ENCODE assay signal across 8 cellular contexts in genomic region chr2:30666307-30666874, GRCh38.
DNase-seq lines count a peak whose midpoint lies in the region; ATAC-seq and TF ChIP-seq lines count a peak whose summit lies in the region.

No MANE protein-coding gene starts in this region.

- TF ChIP-seq CTCF in C4-2B (conservative IDR thresholded peaks at IDR 0.05) (no peak), tibial artery (IDR thresholded peaks at IDR 0.05) (no peak), spleen (IDR thresholded peaks at IDR 0.05 in 8 of 11, conservative IDR thresholded peaks at IDR 0.05 in 3 of 11) (no peak)

- H3K27ac ChIP-seq in C4-2B (peak overlapping the region; percentile 33), SK-N-MC (peak overlapping the region; percentile 65), tibial artery (peak overlapping the region; percentile 72 to 73), spleen (peak overlapping the region in 2 of 8 donors; percentile 17 to 24)

- H3K27me3 ChIP-seq in tibial artery (no peaks in the 10 kb centered on the region), spleen (replicated peaks in 1 of 7) (no peaks in the 10 kb centered on the region)

- H3K4me1 ChIP-seq in tibial artery (peaks cover 0 to 26% (median 5%) of the 10 kb centered on the region in 4 donors), spleen (no peaks in the 10 kb centered on the region)

- no peaks in the 10 kb centered on the region for H3K36me3 ChIP-seq in SK-N-MC (ENCODE audit: insufficient read depth, low read length)
- H3K36me3 ChIP-seq in tibial artery: no peaks in the 10 kb centered on the region
- H3K36me3 ChIP-seq in spleen: no peaks in the 10 kb centered on the region

- no peak overlapping the region for H3K9ac ChIP-seq in SK-N-MC (ENCODE audit: insufficient read length)

- WGBS in spleen, 5 donors: 54 to 68% (median 58%) methylated on average over 4 of the region's 4 CpGs

- H3K9me3 ChIP-seq in SK-N-MC (ENCODE audit: low read depth, low read length) (peaks cover 6% of the 10 kb centered on the region; the same call in 1 of the 2 replicates), tibial artery (peaks cover 0 to 11% (median 0%) of the 10 kb centered on the region in 3 donors), spleen (peaks cover 0 to 46% (median 23%) of the 10 kb centered on the region in 8 donors)

- ATAC-seq in HG03103 (IDR thresholded peaks at IDR 0.05; ENCODE audit: low read depth, unreplicated experiment) (peak; percentile 58), left cardiac atrium (peak; percentile 50 to 91)

- H3K4me3 ChIP-seq in SK-N-MC (no peak overlapping the region), tibial artery (no peak overlapping the region), spleen (no peak overlapping the region)

- intact Hi-C loops in left cardiac atrium (cut with DNase I): no loop called here
- intact Hi-C loops in tibial artery (cut with DNase I; ENCODE audit: low total_unique reads): no loop called here
- intact Hi-C loops in spleen (cut with DNase I; ENCODE audit: low total_unique reads): no loop called here

- no peak for TF ChIP-seq POLR2A in spleen (IDR thresholded peaks at IDR 0.05)

- DNase-seq in SK-N-MC (ENCODE audit: low read depth, low spot score) (peak; percentile 16), left cardiac atrium (no peak), tibial artery (peak in 1 of 2 donors; percentile 66), spleen (no peak), anterior cingulate cortex (lab: John Stamatoyannopoulos, UW) (no peak), NCI-H1105 (lab: John Stamatoyannopoulos, UW) (no peak)
